In genomic region chr5:164649266-164649665, GRCh38 we compare ENCODE assay signal across 22 cellular contexts.
A peak's percentile ranks its signal among the peaks of the same experiment; 100 is the strongest.
DNase-seq lines count a peak whose midpoint lies in the region; ATAC-seq, FAIRE-seq and TF ChIP-seq lines count a peak whose summit lies in the region.
"Had no signal": no experiment of that assay in that cellular context is flagged by ENCODE, and none has a peak within 500 bp of the region (broad histone marks: within the 10 kb centered on the region; RNA-seq: fewer than 3 reads in every experiment).

No MANE protein-coding gene starts in this region.

- H3K4me2 ChIP-seq in astrocyte (ENCODE audit: low read length) (no peak overlapping the region), osteoblast (ENCODE audit: insufficient read depth, low read length) (no peak overlapping the region)
- H3K4me2 ChIP-seq: BLaER1 treated with 17β-estradiol and CSF1 and Interleukin-3, amounts not matched to agents 10 nM and 100 nM had no signal

- H4K20me1 ChIP-seq in astrocyte (ENCODE audit: insufficient read depth, low read length) (no peaks in the 10 kb centered on the region), osteoblast (ENCODE audit: insufficient read depth, low read length) (no peaks in the 10 kb centered on the region)
- H4K20me1 ChIP-seq: BLaER1 treated with 17β-estradiol and CSF1 and Interleukin-3, amounts not matched to agents 10 nM and 100 nM had no signal

- H3K9me3 Mint-ChIP-seq in astrocyte (ENCODE audit: unreplicated experiment): no peaks in the 10 kb centered on the region

- H3K9me3 ChIP-seq in astrocyte (ENCODE audit: insufficient read depth, low read depth, low read length): no peaks in the 10 kb centered on the region
- peaks cover 2% of the 10 kb centered on the region for H3K9me3 ChIP-seq in osteoblast (ENCODE audit: low read depth, low read length)
- H3K9me3 ChIP-seq: BLaER1 treated with 17β-estradiol and CSF1 and Interleukin-3, amounts not matched to agents 10 nM and 100 nM; Caco-2 had no signal

- peaks cover 6% of the 10 kb centered on the region for H3K4me1 Mint-ChIP-seq in astrocyte (ENCODE audit: low read depth, unreplicated experiment)
- H3K4me1 Mint-ChIP-seq: CD4-positive, alpha-beta memory T cell; T-cell had no signal

- H3K27me3 Mint-ChIP-seq in astrocyte (ENCODE audit: low read depth, unreplicated experiment): no peaks in the 10 kb centered on the region
- H3K27me3 Mint-ChIP-seq: CD4-positive, alpha-beta memory T cell; T-cell had no signal

- H3K79me2 ChIP-seq in astrocyte (ENCODE audit: insufficient read depth, low read length): no peaks in the 10 kb centered on the region
- H3K79me2 ChIP-seq in osteoblast (ENCODE audit: insufficient read depth, low read length): no peaks in the 10 kb centered on the region

- H3K4me3 Mint-ChIP-seq in astrocyte (ENCODE audit: unreplicated experiment): no peak overlapping the region
- H3K4me3 Mint-ChIP-seq: CD4-positive, alpha-beta memory T cell; T-cell had no signal

- DNase-seq in DMS 273 treated with DMSO at 0.1 percent for 48 hours (lab: John Stamatoyannopoulos, UW): peak; percentile 55
- peak; percentile 17 for DNase-seq in OCI-M1 (lab: John Stamatoyannopoulos, UW)
- DNase-seq in astrocyte (ENCODE audit: low read depth): peak; percentile 55
- peak; percentile 5 for DNase-seq in osteoblast (ENCODE audit: insufficient read length, low spot score, missing footprints)
- DNase-seq in activated CD4-positive, alpha-beta T cell treated with anti-CD3 and anti-CD28 coated beads for 4 hours: no peak
- DNase-seq: ACHN; Caco-2; CD4-positive, alpha-beta memory T cell; H7; MV-4-11; NCI-H1417; NCI-H1694 treated with DMSO at 0.1 percent for 48 hours; NCI-H2081 treated with DMSO at 0.1 percent for 48 hours; NCI-H2171 treated with DMSO at 0.1 percent for 48 hours; NCI-H524 treated with DMSO at 0.1 percent for 48 hours; SHP77; T-cell had no signal

- ATAC-seq in HG03139 (IDR thresholded peaks at IDR 0.05; ENCODE audit: unreplicated experiment) (no peak), HG03108 (IDR thresholded peaks at IDR 0.05; ENCODE audit: unreplicated experiment) (no peak)
- ATAC-seq: K562, T-cell had no signal

- H3K9ac ChIP-seq in astrocyte (ENCODE audit: low read length): no peak overlapping the region
- H3K9ac ChIP-seq: BLaER1 treated with 17β-estradiol and CSF1 and Interleukin-3, amounts not matched to agents 10 nM and 100 nM had no signal

- TF ChIP-seq CTCF in astrocyte (IDR thresholded peaks at IDR 0.05; ENCODE audit: insufficient read depth, low read depth, low read length): no peak
- no peak for TF ChIP-seq CTCF in osteoblast (IDR thresholded peaks at IDR 0.05; ENCODE audit: extremely low read depth, low read depth, low read length)

- no peaks in the 10 kb centered on the region for H3K36me3 Mint-ChIP-seq in astrocyte (ENCODE audit: low read depth, unreplicated experiment)
- H3K36me3 Mint-ChIP-seq: CD4-positive, alpha-beta memory T cell; T-cell had no signal

- H3K4me3 ChIP-seq in astrocyte (ENCODE audit: insufficient read depth, low read depth, low read length): no peak overlapping the region
- H3K4me3 ChIP-seq in osteoblast (ENCODE audit: insufficient read depth, low read length): no peak overlapping the region
- H3K4me3 ChIP-seq: BLaER1 treated with 17β-estradiol and CSF1 and Interleukin-3, amounts not matched to agents 10 nM and 100 nM; K562; SK-N-MC had no signal

- FAIRE-seq in astrocyte (lab: Jason Lieb, UNC): no peak
- FAIRE-seq: K562 had no signal

- H3K27me3 ChIP-seq in astrocyte (ENCODE audit: insufficient read depth, low read length) (no peaks in the 10 kb centered on the region), osteoblast (ENCODE audit: insufficient read depth, low read length) (no peaks in the 10 kb centered on the region)
- H3K27me3 ChIP-seq: BLaER1 treated with 17β-estradiol and CSF1 and Interleukin-3, amounts not matched to agents 10 nM and 100 nM had no signal

- H2AFZ ChIP-seq in astrocyte (ENCODE audit: low read depth, low read length) (no peak overlapping the region), osteoblast (ENCODE audit: low read length) (no peak overlapping the region)

- no peak overlapping the region for H3K27ac ChIP-seq in astrocyte (ENCODE audit: low read depth, low read length)
- no peak overlapping the region for H3K27ac ChIP-seq in osteoblast (ENCODE audit: low read depth, low read length)
- H3K27ac ChIP-seq: BLaER1 treated with 17β-estradiol and CSF1 and Interleukin-3, amounts not matched to agents 10 nM and 100 nM; SK-N-MC had no signal

- no peaks in the 10 kb centered on the region for H3K36me3 ChIP-seq in astrocyte (ENCODE audit: insufficient read depth, low read length)
- no peaks in the 10 kb centered on the region for H3K36me3 ChIP-seq in osteoblast (ENCODE audit: insufficient read depth, low read length)
- H3K36me3 ChIP-seq: BLaER1 treated with 17β-estradiol and CSF1 and Interleukin-3, amounts not matched to agents 10 nM and 100 nM had no signal

- no peaks in the 10 kb centered on the region for H3K4me1 ChIP-seq in astrocyte (ENCODE audit: insufficient read depth, low read length)
- no peaks in the 10 kb centered on the region for H3K4me1 ChIP-seq in osteoblast (ENCODE audit: insufficient read depth, low read length)
- H3K4me1 ChIP-seq: Caco-2 had no signal

- no peak overlapping the region for H3K27ac Mint-ChIP-seq in astrocyte (ENCODE audit: unreplicated experiment)
- H3K27ac Mint-ChIP-seq: CD4-positive, alpha-beta memory T cell; T-cell had no signal

Comparison
In these comparisons a context has a peak if more than half of its experiments do, and no peak if none do; other contexts are left out.
1. DNase-seq: peak in DMS 273 treated with DMSO at 0.1 percent for 48 hours (single experiment), OCI-M1 (single experiment), astrocyte (single experiment) and osteoblast (single experiment); none in activated CD4-positive, alpha-beta T cell treated with anti-CD3 and anti-CD28 coated beads for 4 hours (0 of 2).